Comparison of ENCODE assay signal across 13 cellular contexts in the genomic region with DNA sequence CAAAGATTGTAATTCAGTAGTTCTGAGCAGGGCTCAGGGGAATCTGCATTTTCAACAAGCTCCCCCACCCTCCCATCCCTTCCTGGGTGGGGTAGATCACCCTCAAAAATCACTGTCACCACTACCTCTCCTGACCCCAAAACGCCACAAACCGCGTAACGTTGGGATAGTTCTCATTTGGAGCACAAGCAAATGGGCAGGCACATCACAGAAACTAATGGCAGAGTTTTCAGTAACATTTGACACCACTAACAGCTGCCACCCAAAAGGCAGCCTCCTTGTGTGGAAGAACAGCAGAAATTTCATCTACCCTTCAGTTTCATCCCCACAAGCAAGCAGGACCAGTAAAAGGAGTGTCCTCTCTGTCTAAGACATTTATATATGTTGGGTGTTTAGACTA.
"Had no signal": no experiment of that assay in that cellular context is flagged by ENCODE, and none has a peak within 500 bp of the region (broad histone marks: within the 10 kb centered on the region; RNA-seq: fewer than 3 reads in every experiment).

No MANE protein-coding gene starts in this region.

- DNase-seq: activated CD4-positive, alpha-beta T cell treated with anti-CD3 and anti-CD28 coated beads, Interleukin-2, amount 50 U/mL, for 4 hours; activated T-cell treated with anti-CD3 and anti-CD28 coated beads, Interleukin-2, amount 50 U/mL, for 1 hour; foreskin melanocyte; islet precursor cell; left lung; pancreas; retina; stimulated activated CD4-positive, alpha-beta T cell treated with anti-CD3 and anti-CD28 coated beads, Interleukin-1b, Interleukin-23, amount 100 ng/mL, for 48 hours; SW 1271 had no signal

- H3K9me3 ChIP-seq: breast epithelium, left lung, pancreas had no signal

- ATAC-seq: activated CD4-positive, CD25-positive, alpha-beta regulatory T cell treated with anti-CD3 and anti-CD28 coated beads, Interleukin-2, amount 50 U/mL, for 24 hours; left lung; pancreas; stimulated activated memory B cell treated with anti-CD40 and anti-IgM and Interleukin-4, amounts not matched to agents 10 μg/mL and 1 μg/mL and 100 μg/mL, for 72 hours had no signal

- FAIRE-seq: pancreas, small intestine had no signal

- H3K27ac ChIP-seq: breast epithelium, left lung, pancreas had no signal

- H3K4me3 ChIP-seq: breast epithelium, left lung, pancreas had no signal

- H3K27me3 ChIP-seq: breast epithelium had no signal

- H3K36me3 ChIP-seq: breast epithelium, left lung, pancreas had no signal
